ENCODE assay signal across 18 cellular contexts in the genomic region with DNA sequence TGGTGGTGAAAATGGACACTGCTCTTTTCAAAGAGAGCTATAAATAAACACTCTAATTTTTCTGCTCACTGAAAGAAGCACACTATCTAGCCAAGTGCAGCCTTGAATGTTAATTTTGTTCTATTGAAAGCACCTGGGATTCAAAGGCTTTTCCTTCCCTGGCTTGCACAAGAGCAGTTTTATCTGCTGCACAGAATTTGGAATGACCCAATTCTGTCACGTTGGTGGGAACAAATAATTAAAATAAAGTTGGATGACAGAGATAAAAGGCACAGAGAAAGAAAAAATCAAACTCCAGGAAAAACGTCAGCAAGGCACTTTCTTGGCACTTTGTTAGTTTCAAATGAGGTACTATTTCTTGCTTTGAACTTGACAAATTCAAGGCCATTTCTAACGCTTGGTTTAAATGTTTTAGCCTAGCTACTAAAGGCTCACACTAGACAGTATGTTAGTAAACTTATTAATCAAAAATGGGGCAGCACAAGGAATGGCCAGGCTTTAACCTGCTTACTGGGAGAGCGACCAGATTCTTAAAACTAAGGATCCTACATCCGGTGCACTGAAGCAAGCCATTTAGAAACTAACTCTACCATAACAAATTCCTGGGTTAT.
DNase-seq lines count a peak whose midpoint lies in the region; ATAC-seq, FAIRE-seq and TF ChIP-seq lines count a peak whose summit lies in the region.
"Had no signal": no experiment of that assay in that cellular context is flagged by ENCODE, and none has a peak within 500 bp of the region (broad histone marks: within the 10 kb centered on the region; RNA-seq: fewer than 3 reads in every experiment).

No MANE protein-coding gene starts in this region.

- intact Hi-C loops in dorsolateral prefrontal cortex (cut with DNase I), result no loop called here
- intact Hi-C loops in activated T-helper 2 cell treated with anti-CD3 and anti-CD28 coated beads, Interferon-gamma antibody, Interleukin-2, Interleukin-4, amounts not matched to agents 10 μg/mL and 5 μg/mL and 100 μg/mL, durations not matched to agents 14 hours and 24 hours and 36 hours (cut with micrococcal nuclease), result loop anchor here (2.0 kb wide), 1 partner anchor 15 kb away; no protein-coding TSS in a partner anchor

- H3K27ac Mint-ChIP-seq in T-helper 17 cell, result peak overlapping the region; percentile 88
- no peak overlapping the region for H3K27ac Mint-ChIP-seq in activated T-helper 2 cell treated with anti-CD3 and anti-CD28 coated beads, Interferon-gamma antibody, Interleukin-2, Interleukin-4, amounts not matched to agents 10 μg/mL and 5 μg/mL and 100 μg/mL, durations not matched to agents 14 hours and 24 hours and 36 hours
- H3K27ac Mint-ChIP-seq: CD4-positive, alpha-beta T cell had no signal

- H3K4me3 ChIP-seq in dorsolateral prefrontal cortex, result no peak overlapping the region
- H3K4me3 ChIP-seq: HAP-1 had no signal

- H3K4me3 Mint-ChIP-seq in T-helper 17 cell, result no peak overlapping the region
- H3K4me3 Mint-ChIP-seq in activated T-helper 2 cell treated with anti-CD3 and anti-CD28 coated beads, Interferon-gamma antibody, Interleukin-2, Interleukin-4, amounts not matched to agents 10 μg/mL and 5 μg/mL and 100 μg/mL, durations not matched to agents 14 hours and 24 hours and 36 hours (ENCODE audit: low read depth), result no peak overlapping the region

- ATAC-seq in T-helper 17 cell (no peak), HG03565 (IDR thresholded peaks at IDR 0.05; ENCODE audit: unreplicated experiment) (no peak), GM21529 (IDR thresholded peaks at IDR 0.05; ENCODE audit: unreplicated experiment) (no peak)

- H3K27me3 ChIP-seq in dorsolateral prefrontal cortex, result no peaks in the 10 kb centered on the region

- no peak for TF ChIP-seq CTCF in D721Med (IDR thresholded peaks at IDR 0.05; ENCODE audit: insufficient read depth, missing control alignments)
- TF ChIP-seq CTCF in dorsolateral prefrontal cortex (IDR thresholded peaks at IDR 0.05 in 54 of 56, conservative IDR thresholded peaks at IDR 0.05 in 2 of 56; ENCODE audit: low read depth in 1 of 56, partially characterized antibody in 56 of 56), result no peak

- no peak for DNase-seq in D721Med (ENCODE audit: insufficient read length, low spot score)
- no peak for DNase-seq in T-helper 17 cell
- no peak for DNase-seq in dorsolateral prefrontal cortex
- DNase-seq in putamen (ENCODE audit: low spot score), result peak; percentile 84
- DNase-seq in activated T-helper 2 cell treated with anti-CD3 and anti-CD28 coated beads, Interferon-gamma antibody, Interleukin-2, Interleukin-4, amounts not matched to agents 10 μg/mL and 5 μg/mL and 100 μg/mL, durations not matched to agents 14 hours and 24 hours and 36 hours (ENCODE audit: low spot score), result no peak
- DNase-seq: ACHN; AML-193; Calu3; CD4-positive, alpha-beta T cell; NCI-H1092 treated with DMSO at 0.1 percent for 48 hours; NCI-H1694; NCI-H226; NCI-H524 treated with DMSO at 0.1 percent for 48 hours; RPMI8226; SIG-M5 had no signal

- H3K9me3 Mint-ChIP-seq in activated T-helper 2 cell treated with anti-CD3 and anti-CD28 coated beads, Interferon-gamma antibody, Interleukin-2, Interleukin-4, amounts not matched to agents 10 μg/mL and 5 μg/mL and 100 μg/mL, durations not matched to agents 14 hours and 24 hours and 36 hours, result peaks cover 4% of the 10 kb centered on the region
- H3K9me3 Mint-ChIP-seq: CD4-positive, alpha-beta T cell had no signal

- H3K4me1 Mint-ChIP-seq in T-helper 17 cell, result peaks cover 9% of the 10 kb centered on the region
- H3K4me1 Mint-ChIP-seq in activated T-helper 2 cell treated with anti-CD3 and anti-CD28 coated beads, Interferon-gamma antibody, Interleukin-2, Interleukin-4, amounts not matched to agents 10 μg/mL and 5 μg/mL and 100 μg/mL, durations not matched to agents 14 hours and 24 hours and 36 hours (ENCODE audit: low read depth), result peaks cover 16% of the 10 kb centered on the region

- H3K9me3 ChIP-seq in T-helper 17 cell (ENCODE audit: control insufficient read depth, low read length, poor library complexity, severe bottlenecking), result no peaks in the 10 kb centered on the region
- H3K9me3 ChIP-seq: HAP-1 had no signal

- FAIRE-seq in D721Med (lab: Jason Lieb, UNC), result peak; percentile 6

- H3K27ac ChIP-seq in dorsolateral prefrontal cortex, result peak overlapping the region in 30 of 59 donors; percentile 1 to 70 (median 43)

- peaks cover 2% of the 10 kb centered on the region for H3K36me3 Mint-ChIP-seq in T-helper 17 cell (ENCODE audit: low read depth)
- H3K36me3 Mint-ChIP-seq in activated T-helper 2 cell treated with anti-CD3 and anti-CD28 coated beads, Interferon-gamma antibody, Interleukin-2, Interleukin-4, amounts not matched to agents 10 μg/mL and 5 μg/mL and 100 μg/mL, durations not matched to agents 14 hours and 24 hours and 36 hours (ENCODE audit: low read depth), result peaks cover 20% of the 10 kb centered on the region

- H3K27me3 Mint-ChIP-seq in T-helper 17 cell, result no peaks in the 10 kb centered on the region
- H3K27me3 Mint-ChIP-seq in activated T-helper 2 cell treated with anti-CD3 and anti-CD28 coated beads, Interferon-gamma antibody, Interleukin-2, Interleukin-4, amounts not matched to agents 10 μg/mL and 5 μg/mL and 100 μg/mL, durations not matched to agents 14 hours and 24 hours and 36 hours (ENCODE audit: low read depth), result no peaks in the 10 kb centered on the region
- H3K27me3 Mint-ChIP-seq: CD4-positive, alpha-beta T cell had no signal
